9 cellular contexts compared by ENCODE assay signal in genomic region chr19:3554254-3555083, GRCh38. TPM values are rescaled to one million over a fixed set of nuclear protein-coding genes. Genes with fewer than 3 reads are reported as not detected.
DNase-seq lines count a peak whose midpoint lies in the region; ATAC-seq and TF ChIP-seq lines count a peak whose summit lies in the region.
"Had no signal": no experiment of that assay in that cellular context is flagged by ENCODE, and none has a peak within 500 bp of the region (broad histone marks: within the 10 kb centered on the region; RNA-seq: fewer than 3 reads in every experiment).

No MANE protein-coding gene starts in this region.

- DNase-seq in activated naive CD4-positive, alpha-beta T cell treated with Interleukin-2 at 50 U/mL for 16 hours, result peak; percentile 29
- DNase-seq in activated naive CD4-positive, alpha-beta T cell treated with anti-CD3 and anti-CD28 coated beads, Interleukin-2, amount 50 U/mL, for 16 hours, result no peak
- no peak for DNase-seq in activated T-cell treated with anti-CD3 and anti-CD28 coated beads, Interleukin-2, amount 50 U/mL, for 24 hours
- peak; percentile 49 for DNase-seq in kidney epithelial cell (ENCODE audit: low read depth)
- no peak for DNase-seq in transverse colon
- DNase-seq in HK-2 (ENCODE audit: unreplicated experiment), result no peak
- DNase-seq in NK-92 treated with Interleukin-12 subunit alpha and Interleukin-12 subunit beta, amount 100 ng/mL, for 24 hours (lab: John Stamatoyannopoulos, UW), result no peak

- H3K9me3 ChIP-seq in transverse colon, result no peaks in the 10 kb centered on the region
- H3K9me3 ChIP-seq: ascending aorta had no signal

- in situ Hi-C loops in transverse colon (cut with MboI; ENCODE audit: low pct_ligation_motif_present in 1 of 4, low pct_unique_long_range_greater_than_20kb in 1 of 4, low sequenced_read_pairs in 3 of 4), result no loop called here

- no peak for TF ChIP-seq POLR2A in transverse colon (IDR thresholded peaks at IDR 0.05)

- no peaks in the 10 kb centered on the region for H3K9me3 Mint-ChIP-seq in activated T-cell treated with anti-CD3 and anti-CD28 coated beads, Interleukin-2, amount 50 U/mL, for 24 hours

- H3K27me3 ChIP-seq in kidney epithelial cell (ENCODE audit: control insufficient read depth, insufficient read depth, low read length), result no peaks in the 10 kb centered on the region
- no peaks in the 10 kb centered on the region for H3K27me3 ChIP-seq in transverse colon
- H3K27me3 ChIP-seq: ascending aorta had no signal

- peaks cover 48% of the 10 kb centered on the region for H3K4me1 Mint-ChIP-seq in activated T-cell treated with anti-CD3 and anti-CD28 coated beads, Interleukin-2, amount 50 U/mL, for 24 hours (ENCODE audit: low read depth)

- no peak for TF ChIP-seq EP300 in transverse colon (IDR thresholded peaks at IDR 0.05; ENCODE audit: low read depth)

- H3K36me3 ChIP-seq in kidney epithelial cell (ENCODE audit: control insufficient read depth, insufficient read depth, low read length), result peaks cover 1% of the 10 kb centered on the region
- no peaks in the 10 kb centered on the region for H3K36me3 ChIP-seq in transverse colon

- H3K27ac Mint-ChIP-seq in activated T-cell treated with anti-CD3 and anti-CD28 coated beads, Interleukin-2, amount 50 U/mL, for 24 hours, result peak overlapping the region; percentile 95

- intact Hi-C loops in transverse colon (cut with DNase I; ENCODE audit: low total_unique reads), result no loop called here

- H3K4me3 ChIP-seq in kidney epithelial cell (ENCODE audit: low read depth, low read length), result no peak overlapping the region
- no peak overlapping the region for H3K4me3 ChIP-seq in transverse colon

- H3K36me3 Mint-ChIP-seq in activated T-cell treated with anti-CD3 and anti-CD28 coated beads, Interleukin-2, amount 50 U/mL, for 24 hours (ENCODE audit: low read depth), result peaks cover 47% of the 10 kb centered on the region

- peak overlapping the region; percentile 41 to 73 (median 56) for H3K27ac ChIP-seq in transverse colon

- WGBS in transverse colon (ENCODE audit: low coverage in 1 of 2), 2 donors, result 57 to 77% methylated on average over 10 to 21 of the region's 21 CpGs

- H3K27me3 Mint-ChIP-seq in activated T-cell treated with anti-CD3 and anti-CD28 coated beads, Interleukin-2, amount 50 U/mL, for 24 hours, result no peaks in the 10 kb centered on the region

- TF ChIP-seq CTCF in kidney epithelial cell (IDR thresholded peaks at IDR 0.05; ENCODE audit: insufficient read depth, low read length, poor library complexity, severe bottlenecking) (no peak), transverse colon (IDR thresholded peaks at IDR 0.05) (no peak)

- peaks cover 11 to 44% (median 27%) of the 10 kb centered on the region in 4 donors for H3K4me1 ChIP-seq in transverse colon

- ATAC-seq in HG02571 (IDR thresholded peaks at IDR 0.05; ENCODE audit: unreplicated experiment), result no peak

- peak overlapping the region; percentile 97 for H3K4me3 Mint-ChIP-seq in activated T-cell treated with anti-CD3 and anti-CD28 coated beads, Interleukin-2, amount 50 U/mL, for 24 hours

RNA-seq across cellular contexts. Expression of gene MFSD12, which starts 2.9 kb away (rescaled TPM):
- 154 and 222 TPM in 2 replicates for total RNA-seq in kidney epithelial cell
- 100 to 1,000 TPM in 1 of 4 donors, 10 to 100 TPM in 3; 35.2 to 214 (median 49.2) TPM for total RNA-seq in transverse colon

RNA-seq across cellular contexts. Expression of gene TEKTIP1, which starts 15.5 kb away (rescaled TPM):
- total RNA-seq in kidney epithelial cell (not detected in 2 replicates), transverse colon (1 to 10 TPM in 2 of 4 donors, not detected in 2; 2.5 to 5.2 TPM)
- total RNA-seq: ascending aorta had no signal

RNA-seq across cellular contexts. Expression of gene HMG20B, which starts 18.3 kb away (rescaled TPM):
- total RNA-seq in kidney epithelial cell (77.8 and 84.5 TPM in 2 replicates), transverse colon (100 to 1,000 TPM in 3 of 4 donors, 10 to 100 TPM in 1; 88.9 to 555 (median 130) TPM)

RNA-seq across cellular contexts. Expression of gene GIPC3, which starts 30.8 kb away (rescaled TPM):
- total RNA-seq in kidney epithelial cell, result 0.21 TPM in 1 of 2 replicates, not detected in the other
- total RNA-seq in transverse colon, result under 1 TPM in 3 of 4 donors, not detected in 1; 0.14 to 0.95 (median 0.60) TPM

RNA-seq across cellular contexts. Expression of gene FZR1, which starts 48.4 kb away (rescaled TPM):
- total RNA-seq in kidney epithelial cell, result 51.9 and 57.6 TPM in 2 replicates
- 100 to 1,000 TPM in 1 of 4 donors, 10 to 100 TPM in 3; 29.1 to 107 (median 35.3) TPM for total RNA-seq in transverse colon

Comparison
In these comparisons a context has a peak if more than half of its experiments do, and no peak if none do; other contexts are left out.
1. DNase-seq: peak in activated naive CD4-positive, alpha-beta T cell treated with Interleukin-2 at 50 U/mL for 16 hours (single experiment) and kidney epithelial cell (single experiment); none in activated naive CD4-positive, alpha-beta T cell treated with anti-CD3 and anti-CD28 coated beads, Interleukin-2, amount 50 U/mL, for 16 hours (single experiment), activated T-cell treated with anti-CD3 and anti-CD28 coated beads, Interleukin-2, amount 50 U/mL, for 24 hours (single experiment), transverse colon (single experiment), HK-2 (single experiment) and NK-92 treated with Interleukin-12 subunit alpha and Interleukin-12 subunit beta, amount 100 ng/mL, for 24 hours (single experiment).